ENCODE assay signal across 5 cellular contexts in the genomic region with DNA sequence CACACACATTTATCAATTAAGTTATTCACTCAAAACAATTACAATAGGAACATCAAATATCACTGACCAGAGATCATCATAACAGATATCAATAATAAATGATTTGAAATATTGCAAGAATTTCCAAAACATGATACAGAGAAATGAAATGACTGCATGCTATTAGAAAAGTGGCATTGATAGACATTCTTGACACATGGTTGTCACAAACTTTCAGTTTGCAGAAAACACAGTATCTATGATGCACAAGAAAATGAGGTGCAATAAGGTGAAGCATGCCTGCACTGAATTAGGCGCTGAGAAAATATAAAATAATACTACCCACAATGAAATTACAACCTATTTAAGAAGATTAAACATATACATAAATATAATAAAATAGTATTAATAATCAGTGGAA.
"Had no signal": no experiment of that assay in that cellular context is flagged by ENCODE, and none has a peak within 500 bp of the region (broad histone marks: within the 10 kb centered on the region; RNA-seq: fewer than 3 reads in every experiment).

No MANE protein-coding gene starts in this region.

- H3K4me3 ChIP-seq: K562 had no signal

- H3K27ac ChIP-seq: HL-60 had no signal

- DNase-seq: IMR-90, KBM-7, KG1 had no signal
